Comparison of ENCODE assay signal across 1 cellular context in genomic region chrX:77527233-77528001, GRCh38.
TF ChIP-seq lines count a peak whose summit lies in the region.

No MANE protein-coding gene starts in this region.

TF ChIP-seq in SK-N-SH, 30 proteins besides CTCF, POLR2A, EP300 and RAD21 (continued from another document):
- TF ChIP-seq TAF1 (IDR thresholded peaks at IDR 0.05; ENCODE audit: borderline replicate concordance, low read depth, low read length) (no peak), IRF3 (IDR thresholded peaks at IDR 0.05; ENCODE audit: low read depth, low read length) (no peak), EZH2phosphoT487 (IDR thresholded peaks at IDR 0.05; ENCODE audit: borderline replicate concordance, low read depth) (no peak), FOSL2 (IDR thresholded peaks at IDR 0.05; ENCODE audit: borderline replicate concordance, low read depth) (no peak), FOXJ3 (CRISPR knock-in tag; IDR thresholded peaks at IDR 0.05) (peak; percentile 10; the same call in 1 of the 2 replicates), MAX (IDR thresholded peaks at IDR 0.05; ENCODE audit: low read depth) (no peak), MXI1 (IDR thresholded peaks at IDR 0.05; ENCODE audit: low read depth, low read length) (peak; percentile 70), NRF1 (IDR thresholded peaks at IDR 0.05; ENCODE audit: low read depth, low read length) (no peak), CHD2 (IDR thresholded peaks at IDR 0.05; ENCODE audit: low read length, partially characterized antibody) (no peak), TEAD4 (IDR thresholded peaks at IDR 0.05; ENCODE audit: borderline replicate concordance, insufficient read depth) (no peak), NFIC (IDR thresholded peaks at IDR 0.05; ENCODE audit: borderline replicate concordance) (no peak), GABPA (IDR thresholded peaks at IDR 0.05; ENCODE audit: low read depth) (no peak), GATA2 (CRISPR knock-in tag; IDR thresholded peaks at IDR 0.05) (peak; percentile 55), REST (IDR thresholded peaks at IDR 0.05; ENCODE audit: low read depth, low read length) (no peak), JUND (IDR thresholded peaks at IDR 0.05) (no peak), TCF12 (IDR thresholded peaks at IDR 0.05) (no peak), ZBTB33 (IDR thresholded peaks at IDR 0.05; ENCODE audit: borderline replicate concordance, low read depth) (no peak), RXRA (IDR thresholded peaks at IDR 0.05; ENCODE audit: borderline replicate concordance, low read depth) (no peak), SMC3 (IDR thresholded peaks at IDR 0.05; ENCODE audit: low read depth, low read length) (no peak), MEF2A (IDR thresholded peaks at IDR 0.05; ENCODE audit: borderline replicate concordance, low read depth) (no peak), RFX5 (IDR thresholded peaks at IDR 0.05; ENCODE audit: low read length) (no peak)
TF ChIP-seq in SK-N-SH: peak in this region for 3.
